In genomic region chr12:56127485-56127887, GRCh38 we compare ENCODE assay signal across 8 cellular contexts. TPM values are rescaled to one million over a fixed set of nuclear protein-coding genes. Genes with fewer than 3 reads are reported as not detected.
DNase-seq lines count a peak whose midpoint lies in the region; ATAC-seq, FAIRE-seq and TF ChIP-seq lines count a peak whose summit lies in the region.

No MANE protein-coding gene starts in this region.

- H2BK20ac ChIP-seq in IMR-90 (ENCODE audit: low read depth, low read length) = no peak overlapping the region

- peak overlapping the region; percentile 36 for H3K4me3 ChIP-seq in IMR-90 (ENCODE audit: insufficient read depth, low read depth, low read length)
- peak overlapping the region in 2 of 3 experiments; percentile 74 to 76 for H3K4me3 ChIP-seq in keratinocyte (ENCODE audit: control insufficient read depth in 2 of 3, extremely low read depth in 1 of 3, insufficient read depth in 2 of 3, low read depth in 1 of 3, low read length in 3 of 3)
- H3K4me3 ChIP-seq in stomach smooth muscle (ENCODE audit: low read length in 2 of 2) = peak overlapping the region; percentile 65 to 95

- H3K9me1 ChIP-seq in IMR-90 (ENCODE audit: insufficient read depth, low read length) = no peaks in the 10 kb centered on the region
- H3K9me1 ChIP-seq in keratinocyte (ENCODE audit: control insufficient read depth, extremely low read depth, insufficient read depth, low read length) = no peaks in the 10 kb centered on the region

- H4K20me1 ChIP-seq in IMR-90 (ENCODE audit: insufficient read depth, low read length) (no peaks in the 10 kb centered on the region), keratinocyte (ENCODE audit: control insufficient read depth, extremely low read depth, insufficient read depth, low read length) (no peaks in the 10 kb centered on the region)

- H2BK120ac ChIP-seq in IMR-90 (ENCODE audit: low read depth, low read length) = 0 out of 2 replicates have a peak overlapping the region, but pooled peaks have one; percentile 13

- peaks cover 37 to 42% of the 10 kb centered on the region in 2 donors for H3K36me3 Mint-ChIP-seq in activated naive CD4-positive, alpha-beta T cell treated with anti-CD3 and anti-CD28 coated beads, Interleukin-2, amount 50 U/mL, for 72 hours

- H4K91ac ChIP-seq in IMR-90 (ENCODE audit: insufficient read depth, low read depth, low read length) = 0 out of 2 replicates have a peak overlapping the region, but pooled peaks have one; percentile 28

- ATAC-seq in IMR-90 (ENCODE audit: low read depth) (no peak), GM19035 (IDR thresholded peaks at IDR 0.05; ENCODE audit: unreplicated experiment) (no peak)
- no peak for ATAC-seq in activated naive CD4-positive, alpha-beta T cell treated with anti-CD3 and anti-CD28 coated beads, Interleukin-2, amount 50 U/mL, for 72 hours

- H3K27ac ChIP-seq in IMR-90 (ENCODE audit: insufficient read depth, low read length) (peak overlapping the region; percentile 20; the same call in 1 of the 2 replicates), keratinocyte (ENCODE audit: control insufficient read depth, insufficient read depth, low read length) (peak overlapping the region; percentile 73), stomach smooth muscle (ENCODE audit: low read length) (peak overlapping the region; percentile 83)

- peaks cover 21% of the 10 kb centered on the region for H3K79me2 ChIP-seq in keratinocyte (ENCODE audit: control insufficient read depth, insufficient read depth, low read length)

- BruUV-seq in IMR-90 (replicated peaks; lab: Mats Ljungman, UMichigan) = no TSS peak

- H3K4ac ChIP-seq in IMR-90 (ENCODE audit: low read depth, low read length) = peak overlapping the region; percentile 22; the same call in 1 of the 2 replicates

- FAIRE-seq in keratinocyte (lab: Jason Lieb, UNC) = no peak

- intact Hi-C loops in IMR-90 (cut with micrococcal nuclease) = loop anchor here (2.0 kb wide), 2 partner anchors 31 to 61 kb away; partner anchors contain the start of genes MYL6 and SMARCC2

- no CpG with 5 or more reads among the region's 8 CpGs for WGBS in IMR-90 (ENCODE audit: extremely low coverage in 2 of 2, insufficient read length in 1 of 2), 2 experiments

- TF ChIP-seq RAD21 in IMR-90 (IDR thresholded peaks at IDR 0.05; ENCODE audit: low read length) = no peak

- H3K4me2 ChIP-seq in IMR-90 (ENCODE audit: low read depth, low read length) (peak overlapping the region; percentile 75), keratinocyte (ENCODE audit: control insufficient read depth, extremely low read depth, insufficient read depth, low read depth, low read length) (peak overlapping the region; percentile 99)

- H3K14ac ChIP-seq in IMR-90 (replicated peaks; ENCODE audit: low read depth, low read length) = peak overlapping the region; percentile 60

- in situ Hi-C loops in IMR-90 (cut with MboI; ENCODE audit: low sequenced_read_pairs) = loop anchor here (5.0 kb wide), 1 partner anchor 60 kb away; the partner anchor contains the start of gene SMARCC2

- H2BK15ac ChIP-seq in IMR-90 (ENCODE audit: low read depth, low read length) = 0 out of 3 replicates have a peak overlapping the region, but pooled peaks have one; percentile 3

- H3K23ac ChIP-seq in IMR-90 (ENCODE audit: low read depth, low read length) = 0 out of 2 replicates have a peak overlapping the region, but pooled peaks have one; percentile 4

- H4K5ac ChIP-seq in IMR-90 (ENCODE audit: low read depth, low read length) = 0 out of 2 replicates have a peak overlapping the region, but pooled peaks have one; percentile 3

- H3K4me1 ChIP-seq in IMR-90 (ENCODE audit: control insufficient read depth, insufficient read depth, low read length) = peaks cover 6% of the 10 kb centered on the region; the same call in 1 of the 2 replicates
- H3K4me1 ChIP-seq in keratinocyte (ENCODE audit: control insufficient read depth, extremely low read depth, insufficient read depth, low read length) = peaks cover 21% of the 10 kb centered on the region
- peaks cover 52% of the 10 kb centered on the region for H3K4me1 ChIP-seq in stomach smooth muscle (ENCODE audit: control insufficient read depth, insufficient read depth, low read length)

- dilution Hi-C loops in IMR-90 (cut with HindIII; ENCODE audit: low sequenced_read_pairs, unreplicated experiment) (no loop called here), keratinocyte (cut with MboI; ENCODE audit: extremely low pct_ligation_motif_present, low sequenced_read_pairs) (loop anchor here (10.0 kb wide), 1 partner anchor 47 kb away; no protein-coding TSS in a partner anchor)

- peak overlapping the region; percentile 46 to 87 for H3K27ac Mint-ChIP-seq in activated naive CD4-positive, alpha-beta T cell treated with anti-CD3 and anti-CD28 coated beads, Interleukin-2, amount 50 U/mL, for 72 hours

- peak overlapping the region; percentile 61 for H2BK5ac ChIP-seq in IMR-90 (ENCODE audit: low read depth, low read length, poor library complexity, severe bottlenecking)

- no peak overlapping the region for H2AK5ac ChIP-seq in IMR-90 (ENCODE audit: low read depth, low read length)

- DNase-seq in IMR-90 = no peak
- DNase-seq in activated naive CD4-positive, alpha-beta T cell treated with anti-CD3 and anti-CD28 coated beads, Interleukin-2, amount 50 U/mL, for 72 hours (ENCODE audit: low spot score in 2 of 2) = no peak
- DNase-seq in keratinocyte (ENCODE audit: low read depth, low spot score) = no peak
- no peak for DNase-seq in stimulated activated CD4-positive, alpha-beta T cell treated with anti-CD3 and anti-CD28 coated beads, Interleukin-2, amount 100 ng/mL, for 48 hours
- DNase-seq in LoVo (ENCODE audit: low spot score) = no peak
- DNase-seq in DMS153 (lab: John Stamatoyannopoulos, UW) = no peak

- H3K9ac ChIP-seq in IMR-90 (ENCODE audit: low read depth, low read length) = peak overlapping the region; percentile 40
- peak overlapping the region; percentile 67 for H3K9ac ChIP-seq in keratinocyte (ENCODE audit: control insufficient read depth, extremely low read depth, insufficient read depth, low read length)
- peak overlapping the region; percentile 65 to 81 for H3K9ac ChIP-seq in stomach smooth muscle (ENCODE audit: low read length in 2 of 2)

- no peaks in the 10 kb centered on the region for H3K9me3 Mint-ChIP-seq in activated naive CD4-positive, alpha-beta T cell treated with anti-CD3 and anti-CD28 coated beads, Interleukin-2, amount 50 U/mL, for 72 hours

- peak overlapping the region; percentile 8 to 32; a peak in 2 of 4 replicates for H4K8ac ChIP-seq in IMR-90 (ENCODE audit: low read depth in 2 of 2, low read length in 2 of 2)

- H3K9me3 ChIP-seq in IMR-90 (ENCODE audit: control insufficient read depth, insufficient read depth, low read length) = no peaks in the 10 kb centered on the region
- no peaks in the 10 kb centered on the region for H3K9me3 ChIP-seq in keratinocyte (ENCODE audit: control insufficient read depth, low read depth, low read length)
- H3K9me3 ChIP-seq in stomach smooth muscle (ENCODE audit: control insufficient read depth in 2 of 2, low read length in 2 of 2) = no peaks in the 10 kb centered on the region

- CTCF ChIA-PET in IMR-90 (lab: Yijun Ruan, JAX) = interaction anchor here (1.0 to 1.3 kb wide), 3 partner anchors 9 to 80 kb away, joined by 4 to 10 read pairs (median 6); partner anchors contain the start of genes SMARCC2 and ZC3H10

- H3K36me3 ChIP-seq in IMR-90 (ENCODE audit: control insufficient read depth, insufficient read depth, low read length) = peaks cover 22% of the 10 kb centered on the region
- peaks cover 19% of the 10 kb centered on the region in 2 experiments for H3K36me3 ChIP-seq in keratinocyte (ENCODE audit: control insufficient read depth in 2 of 2, extremely low read depth in 1 of 2, insufficient read depth in 2 of 2, low read length in 2 of 2)
- peaks cover 19 to 25% of the 10 kb centered on the region in 2 donors for H3K36me3 ChIP-seq in stomach smooth muscle (ENCODE audit: control insufficient read depth in 2 of 2, insufficient read depth in 2 of 2, low read length in 2 of 2)

- no peaks in the 10 kb centered on the region for H3K27me3 ChIP-seq in IMR-90 (ENCODE audit: control insufficient read depth, insufficient read depth, low read length)
- H3K27me3 ChIP-seq in keratinocyte (ENCODE audit: control insufficient read depth, extremely low read depth, insufficient read depth, low read length) = no peaks in the 10 kb centered on the region
- no peaks in the 10 kb centered on the region for H3K27me3 ChIP-seq in stomach smooth muscle (ENCODE audit: control insufficient read depth in 1 of 2, insufficient read depth in 2 of 2, low read length in 2 of 2)

- peaks cover 45 to 75% of the 10 kb centered on the region in 2 experiments for H3K79me1 ChIP-seq in IMR-90 (ENCODE audit: low read depth in 1 of 2, low read length in 2 of 2)

- POLR2A ChIA-PET in IMR-90 (lab: Charles Lee; ENCODE audit: unreplicated experiment) = interaction anchor here (1.3 to 1.9 kb wide), 3 partner anchors 10 to 95 kb away, joined by 3 to 8 read pairs (median 5); partner anchors contain the start of genes MYL6, RNF41 and ZC3H10

- peak overlapping the region; percentile 64 for H2AFZ ChIP-seq in IMR-90 (replicated peaks; ENCODE audit: low read length, poor library complexity)
- H2AFZ ChIP-seq in keratinocyte (ENCODE audit: control insufficient read depth, low read length) = peak overlapping the region; percentile 68

- TF ChIP-seq POLR2A in IMR-90 (IDR thresholded peaks at IDR 0.05; ENCODE audit: low read depth, low read length) = no peak

- no peak overlapping the region for H2AK9ac ChIP-seq in IMR-90 (replicated peaks; ENCODE audit: low read depth, low read length, poor library complexity)

- H3K18ac ChIP-seq in IMR-90 (ENCODE audit: low read depth, low read length) = no peak overlapping the region

- H3K56ac ChIP-seq in IMR-90 (ENCODE audit: extremely low read depth, insufficient read depth, low read length) = peak overlapping the region; percentile 72

- 0 out of 2 replicates have a peak, but pooled peaks have one; percentile 4 for TF ChIP-seq CTCF in IMR-90 (conservative IDR thresholded peaks at IDR 0.05; ENCODE audit: low read depth, low read length)
- no peak for TF ChIP-seq CTCF in keratinocyte (optimal IDR thresholded peaks at IDR 0.05 in 1 of 3, IDR thresholded peaks at IDR 0.05 in 1 of 3, conservative IDR thresholded peaks at IDR 0.05 in 1 of 3; ENCODE audit: extremely low read depth in 1 of 3, insufficient read depth in 2 of 3, low read length in 3 of 3)

RNA-seq across cellular contexts. Expression of gene ESYT1, which starts 0.6 kb away (rescaled TPM):
- total RNA-seq in IMR-90 (2012; rRNA removed) = 137 and 150 TPM in 2 replicates
- polyA plus RNA-seq in IMR-90 (2012; rRNA removed) (153 and 157 TPM in 2 replicates), keratinocyte (140 to 205 TPM (median 141 TPM) in 3 replicates)
- polyA plus RNA-seq in IMR-90 (2012; cell fraction: cytosol; rRNA removed) = 133 and 158 TPM in 2 replicates
- polyA plus RNA-seq in IMR-90 (2012; cell fraction: nucleus; rRNA removed; ENCODE audit: low replicate concordance) = 156 and 212 TPM in 2 replicates
- 100 to 1,000 TPM; 159 to 197 TPM for total RNA-seq in activated naive CD4-positive, alpha-beta T cell treated with anti-CD3 and anti-CD28 coated beads, Interleukin-2, amount 50 U/mL, for 72 hours
- polyA plus RNA-seq in keratinocyte (2011; ENCODE audit: low read depth) = 14.0 TPM
- polyA plus RNA-seq in keratinocyte (2011; cell fraction: cytosol; rRNA removed) = 64.9 and 65.2 TPM in 2 replicates
- 375 and 378 TPM in 2 replicates for polyA plus RNA-seq in keratinocyte (2011; cell fraction: nucleus; rRNA removed)
- polyA plus RNA-seq in keratinocyte (2012; ENCODE audit: low replicate concordance) = 47.7 and 113 TPM in 2 replicates
- polyA minus RNA-seq in keratinocyte = 263 to 371 TPM (median 328 TPM) in 3 replicates
- 167 TPM for polyA minus RNA-seq in keratinocyte (2011; cell fraction: cytosol; rRNA and poly(A)+ RNA removed)
- polyA minus RNA-seq in keratinocyte (2011; cell fraction: nucleus; rRNA and poly(A)+ RNA removed) = 386 and 463 TPM in 2 replicates

RNA-seq across cellular contexts. Expression of gene ZC3H10, which starts 9.4 kb away (rescaled TPM):
- 3.3 and 3.6 TPM in 2 replicates for total RNA-seq in IMR-90 (2012; rRNA removed)
- 1.1 and 1.5 TPM in 2 replicates for polyA plus RNA-seq in IMR-90 (2012; rRNA removed)
- 0.48 and 1.1 TPM in 2 replicates for polyA plus RNA-seq in IMR-90 (2012; cell fraction: cytosol; rRNA removed)
- 1.7 and 2.8 TPM in 2 replicates for polyA plus RNA-seq in IMR-90 (2012; cell fraction: nucleus; rRNA removed; ENCODE audit: low replicate concordance)
- 10 to 100 TPM in 1 of 2 donors, 1 to 10 TPM in 1; 7.1 to 15.0 TPM for total RNA-seq in activated naive CD4-positive, alpha-beta T cell treated with anti-CD3 and anti-CD28 coated beads, Interleukin-2, amount 50 U/mL, for 72 hours
- 0.81 to 1.0 TPM (median 0.85 TPM) in 3 replicates for polyA plus RNA-seq in keratinocyte
- 0.89 TPM for polyA plus RNA-seq in keratinocyte (2011; ENCODE audit: low read depth)
- 0.43 and 0.44 TPM in 2 replicates for polyA plus RNA-seq in keratinocyte (2011; cell fraction: cytosol; rRNA removed)
- 1.1 and 1.2 TPM in 2 replicates for polyA plus RNA-seq in keratinocyte (2011; cell fraction: nucleus; rRNA removed)
- polyA plus RNA-seq in keratinocyte (2012; ENCODE audit: low replicate concordance) = 1.0 and 1.2 TPM in 2 replicates
- polyA minus RNA-seq in keratinocyte = 0.96 to 3.8 TPM (median 3.7 TPM) in 3 replicates
- polyA minus RNA-seq in keratinocyte (2011; cell fraction: cytosol; rRNA and poly(A)+ RNA removed) = 0.58 TPM
- polyA minus RNA-seq in keratinocyte (2011; cell fraction: nucleus; rRNA and poly(A)+ RNA removed) = 0.95 and 1.2 TPM in 2 replicates

RNA-seq across cellular contexts. Expression of gene RPL41, which starts 11.1 kb away (rescaled TPM):
- 1,119 and 1,341 TPM in 2 replicates for total RNA-seq in IMR-90 (2012; rRNA removed)
- polyA plus RNA-seq in IMR-90 (2012; rRNA removed) (8,623 and 9,394 TPM in 2 replicates), keratinocyte (7,566 to 10,481 TPM (median 10,062 TPM) in 3 replicates)
- 2,295 and 6,760 TPM in 2 replicates for polyA plus RNA-seq in IMR-90 (2012; cell fraction: cytosol; rRNA removed)
- 409 and 2,237 TPM in 2 replicates for polyA plus RNA-seq in IMR-90 (2012; cell fraction: nucleus; rRNA removed; ENCODE audit: low replicate concordance)
- 1,000 to 10,000 TPM; 5,050 to 5,339 TPM for total RNA-seq in activated naive CD4-positive, alpha-beta T cell treated with anti-CD3 and anti-CD28 coated beads, Interleukin-2, amount 50 U/mL, for 72 hours
- polyA plus RNA-seq in keratinocyte (2011; ENCODE audit: low read depth) = 3,262 TPM
- polyA plus RNA-seq in keratinocyte (2011; cell fraction: cytosol; rRNA removed) = 13,641 and 15,426 TPM in 2 replicates
- polyA plus RNA-seq in keratinocyte (2011; cell fraction: nucleus; rRNA removed) = 4,005 and 4,039 TPM in 2 replicates
- 7,260 and 8,127 TPM in 2 replicates for polyA plus RNA-seq in keratinocyte (2012; ENCODE audit: low replicate concordance)
- 1,408 to 2,195 TPM (median 1,503 TPM) in 3 replicates for polyA minus RNA-seq in keratinocyte
- 1,298 TPM for polyA minus RNA-seq in keratinocyte (2011; cell fraction: cytosol; rRNA and poly(A)+ RNA removed)
- polyA minus RNA-seq in keratinocyte (2011; cell fraction: nucleus; rRNA and poly(A)+ RNA removed) = 272 and 374 TPM in 2 replicates

RNA-seq across cellular contexts. Expression of gene PA2G4, which starts 23.1 kb away (rescaled TPM):
- 198 and 251 TPM in 2 replicates for total RNA-seq in IMR-90 (2012; rRNA removed)
- polyA plus RNA-seq in IMR-90 (2012; rRNA removed) = 158 and 166 TPM in 2 replicates
- 62.7 and 83.2 TPM in 2 replicates for polyA plus RNA-seq in IMR-90 (2012; cell fraction: cytosol; rRNA removed)
- 31.0 and 112 TPM in 2 replicates for polyA plus RNA-seq in IMR-90 (2012; cell fraction: nucleus; rRNA removed; ENCODE audit: low replicate concordance)
- total RNA-seq in activated naive CD4-positive, alpha-beta T cell treated with anti-CD3 and anti-CD28 coated beads, Interleukin-2, amount 50 U/mL, for 72 hours = 100 to 1,000 TPM; 224 to 356 TPM
- 247 to 505 TPM (median 480 TPM) in 3 replicates for polyA plus RNA-seq in keratinocyte
- polyA plus RNA-seq in keratinocyte (2011; ENCODE audit: low read depth) = 147 TPM
- 318 and 422 TPM in 2 replicates for polyA plus RNA-seq in keratinocyte (2011; cell fraction: cytosol; rRNA removed)
- 225 and 331 TPM in 2 replicates for polyA plus RNA-seq in keratinocyte (2011; cell fraction: nucleus; rRNA removed)
- polyA plus RNA-seq in keratinocyte (2012; ENCODE audit: low replicate concordance) = 153 and 296 TPM in 2 replicates
- polyA minus RNA-seq in keratinocyte = 43.9 to 207 TPM (median 82.7 TPM) in 3 replicates
- polyA minus RNA-seq in keratinocyte (2011; cell fraction: cytosol; rRNA and poly(A)+ RNA removed) = 155 TPM
- 48.2 and 81.0 TPM in 2 replicates for polyA minus RNA-seq in keratinocyte (2011; cell fraction: nucleus; rRNA and poly(A)+ RNA removed)

RNA-seq across cellular contexts. Expression of gene MYL6B, which starts 24.9 kb away (rescaled TPM):
- 78.3 and 90.0 TPM in 2 replicates for total RNA-seq in IMR-90 (2012; rRNA removed)
- polyA plus RNA-seq in IMR-90 (2012; rRNA removed) (112 and 117 TPM in 2 replicates), keratinocyte (42.3 to 44.9 TPM (median 44.9 TPM) in 3 replicates)
- polyA plus RNA-seq in IMR-90 (2012; cell fraction: cytosol; rRNA removed) = 121 and 135 TPM in 2 replicates
- 47.4 and 68.8 TPM in 2 replicates for polyA plus RNA-seq in IMR-90 (2012; cell fraction: nucleus; rRNA removed; ENCODE audit: low replicate concordance)
- total RNA-seq in activated naive CD4-positive, alpha-beta T cell treated with anti-CD3 and anti-CD28 coated beads, Interleukin-2, amount 50 U/mL, for 72 hours = 100 to 1,000 TPM in 1 of 2 donors, 10 to 100 TPM in 1; 99.7 to 112 TPM
- polyA plus RNA-seq in keratinocyte (2011; ENCODE audit: low read depth) = 13.2 TPM
- polyA plus RNA-seq in keratinocyte (2011; cell fraction: cytosol; rRNA removed) = 27.5 and 46.7 TPM in 2 replicates
- 15.4 and 19.3 TPM in 2 replicates for polyA plus RNA-seq in keratinocyte (2011; cell fraction: nucleus; rRNA removed)
- polyA plus RNA-seq in keratinocyte (2012; ENCODE audit: low replicate concordance) = 10.7 and 62.3 TPM in 2 replicates
- polyA minus RNA-seq in keratinocyte = 15.8 to 39.8 TPM (median 21.1 TPM) in 3 replicates
- 25.9 TPM for polyA minus RNA-seq in keratinocyte (2011; cell fraction: cytosol; rRNA and poly(A)+ RNA removed)
- polyA minus RNA-seq in keratinocyte (2011; cell fraction: nucleus; rRNA and poly(A)+ RNA removed) = 3.8 and 4.3 TPM in 2 replicates

Comparison
In these comparisons a context has a peak if more than half of its experiments do, and no peak if none do; other contexts are left out.
1. H3K27ac ChIP-seq: peak in every context shown above with its lines; median percentile 83 in stomach smooth muscle; 73 in keratinocyte; 20 in IMR-90.